Comparison of ENCODE assay signal across 2 cellular contexts in genomic region chr6:39274903-39275302, GRCh38.
TF ChIP-seq lines count a peak whose summit lies in the region.

No MANE protein-coding gene starts in this region.

TF ChIP-seq in A549, 52 proteins besides CTCF, POLR2A, EP300 and RAD21:
- no peak for TF ChIP-seq FOSL2 (IDR thresholded peaks at IDR 0.05)
- no peak for TF ChIP-seq FOSL2 (CRISPR knock-in tag; IDR thresholded peaks at IDR 0.05)
- TF ChIP-seq MAFK (IDR thresholded peaks at IDR 0.05; ENCODE audit: partially characterized antibody) = peak; percentile 13
- no peak for TF ChIP-seq RNF2 (IDR thresholded peaks at IDR 0.05; ENCODE audit: borderline replicate concordance, low read depth)
- no peak for TF ChIP-seq ESRRA (IDR thresholded peaks at IDR 0.05; ENCODE audit: borderline replicate concordance, low read length)

TF ChIP-seq in H1, 55 proteins besides CTCF, POLR2A, EP300 and RAD21:
- no peak for TF ChIP-seq CHD7 (IDR thresholded peaks at IDR 0.05; ENCODE audit: insufficient replicate concordance, low read length)
- no peak for TF ChIP-seq SP1 (IDR thresholded peaks at IDR 0.05; ENCODE audit: low read depth, low read length)
- TF ChIP-seq KDM4A (IDR thresholded peaks at IDR 0.05; ENCODE audit: low read depth, low read length, severe bottlenecking) = no peak
- no peak for TF ChIP-seq CBX5 (IDR thresholded peaks at IDR 0.05; ENCODE audit: low read depth, low read length)
- TF ChIP-seq KDM1A (IDR thresholded peaks at IDR 0.05; ENCODE audit: borderline replicate concordance, low read length) = no peak
- TF ChIP-seq SRF (IDR thresholded peaks at IDR 0.05; ENCODE audit: low read depth, low read length) = no peak
- TF ChIP-seq SP4 (IDR thresholded peaks at IDR 0.05; ENCODE audit: low read length) = no peak
- no peak for TF ChIP-seq RNF2 (IDR thresholded peaks at IDR 0.05; ENCODE audit: borderline replicate concordance, low read depth, low read length, missing control alignments, poor library complexity, severe bottlenecking)
- no peak for TF ChIP-seq YY1 (IDR thresholded peaks at IDR 0.05; ENCODE audit: low read depth, low read length)
- no peak for TF ChIP-seq EZH2 (IDR thresholded peaks at IDR 0.05; ENCODE audit: low read depth, low read length, severe bottlenecking)
- TF ChIP-seq TAF1 (IDR thresholded peaks at IDR 0.05; ENCODE audit: low read depth, low read length) = no peak
- TF ChIP-seq NRF1 (IDR thresholded peaks at IDR 0.05; ENCODE audit: low read depth, low read length) = no peak
- TF ChIP-seq BCL11A (IDR thresholded peaks at IDR 0.05; ENCODE audit: low read depth in 2 of 2, low read length in 2 of 2) = no peak
- no peak for TF ChIP-seq TCF12 (IDR thresholded peaks at IDR 0.05; ENCODE audit: low read depth, low read length)
- no peak for TF ChIP-seq SUZ12 (IDR thresholded peaks at IDR 0.05; ENCODE audit: low read length)
- no peak for TF ChIP-seq CHD2 (IDR thresholded peaks at IDR 0.05; ENCODE audit: low read length)
